Comparison of ENCODE assay signal across 35 cellular contexts in genomic region chr7:157862731-157863130, GRCh38.
"Had no signal": no experiment of that assay in that cellular context is flagged by ENCODE, and none has a peak within 500 bp of the region (broad histone marks: within the 10 kb centered on the region; RNA-seq: fewer than 3 reads in every experiment).

No MANE protein-coding gene starts in this region.

- H3K36me3 ChIP-seq: ascending aorta, cardiac muscle cell had no signal

- H3K4me1 Mint-ChIP-seq: activated B cell treated with CpG ODN at 0.5 μM for 24 hours; activated CD4-positive, alpha-beta T cell treated with anti-CD3 and anti-CD28 coated beads, Interleukin-2, amount 10 ng/mL, durations not matched to agents 24 days and 14 days; activated naive CD4-positive, alpha-beta T cell treated with anti-CD3 and anti-CD28 coated beads, Interleukin-2, amount 10 ng/mL, durations not matched to agents 7 days and 5 days; activated naive CD4-positive, alpha-beta T cell treated with anti-CD3 and anti-CD28 coated beads, Interleukin-2, amount 50 U/mL, for 24 hours; activated naive CD8-positive, alpha-beta T cell treated with anti-CD3 and anti-CD28 coated beads, Interleukin-2, amount 10 ng/mL, durations not matched to agents 7 days and 5 days; activated naive CD8-positive, alpha-beta T cell treated with anti-CD3 and anti-CD28 coated beads, Interleukin-2, amount 50 U/mL, for 24 hours; activated T-helper 17 cell treated with anti-CD3 and anti-CD28 coated beads, Interleukin-2, amount 50 U/mL, for 72 hours; central memory CD8-positive, alpha-beta T cell had no signal

- H3K9me3 ChIP-seq: ascending aorta had no signal

- H3K27ac Mint-ChIP-seq: activated B cell treated with CpG ODN at 0.5 μM for 24 hours; activated CD4-positive, alpha-beta memory T cell treated with anti-CD3 and anti-CD28 coated beads for 36 hours; activated CD4-positive, alpha-beta T cell treated with anti-CD3 and anti-CD28 coated beads, Interleukin-2, amount 10 ng/mL, durations not matched to agents 24 days and 14 days; activated CD8-positive, alpha-beta T cell treated with anti-CD3 and anti-CD28 coated beads for 36 hours; activated naive CD4-positive, alpha-beta T cell treated with anti-CD3 and anti-CD28 coated beads, Interleukin-2, amount 10 ng/mL, durations not matched to agents 7 days and 5 days; activated naive CD4-positive, alpha-beta T cell treated with anti-CD3 and anti-CD28 coated beads, Interleukin-2, amount 50 U/mL, for 24 hours; activated naive CD8-positive, alpha-beta T cell; activated naive CD8-positive, alpha-beta T cell treated with anti-CD3 and anti-CD28 coated beads, Interleukin-2, amount 10 ng/mL, durations not matched to agents 7 days and 5 days; activated naive CD8-positive, alpha-beta T cell treated with anti-CD3 and anti-CD28 coated beads, Interleukin-2, amount 50 U/mL, for 24 hours; activated T-cell treated with anti-CD3 and anti-CD28 coated beads, Interleukin-2, amount 50 U/mL, for 72 hours; activated T-helper 1 cell treated with anti-CD3 and anti-CD28 coated beads, Interleukin-12 subunit alpha, Interleukin-12 subunit beta, Interleukin-2, Interleukin-4 antibody, amounts not matched to agents 30 ng/mL and 10 ng/mL and 1 ng/mL, durations not matched to agents 14 hours and 24 hours and 36 hours; activated T-helper 17 cell treated with anti-CD3 and anti-CD28 coated beads, Interleukin-2, amount 50 U/mL, for 72 hours; T-helper 1 cell treated with Interleukin-12 subunit alpha and Interleukin-12 subunit beta and Interleukin-4 antibody, amounts not matched to agents 30 μg/mL and 1 μg/mL, for 36 hours; T-helper 2 cell treated with Interferon-gamma antibody and Interleukin-4, amounts not matched to agents 5 μg/mL and 100 μg/mL, for 36 hours had no signal

- H3K36me3 Mint-ChIP-seq: activated CD4-positive, alpha-beta memory T cell treated with anti-CD3 and anti-CD28 coated beads for 36 hours; activated naive CD4-positive, alpha-beta T cell treated with anti-CD3 and anti-CD28 coated beads, Interleukin-2, amount 10 ng/mL, durations not matched to agents 7 days and 5 days; activated naive CD4-positive, alpha-beta T cell treated with anti-CD3 and anti-CD28 coated beads, Interleukin-2, amount 50 U/mL, for 24 hours; activated naive CD8-positive, alpha-beta T cell; activated naive CD8-positive, alpha-beta T cell treated with anti-CD3 and anti-CD28 coated beads, Interleukin-2, amount 10 ng/mL, durations not matched to agents 7 days and 5 days had no signal

- DNase-seq: activated B cell treated with CpG ODN at 0.5 μM for 24 hours; activated CD4-positive, alpha-beta memory T cell treated with anti-CD3 and anti-CD28 coated beads for 36 hours; activated CD4-positive, alpha-beta T cell treated with anti-CD3 and anti-CD28 coated beads for 4 hours; activated CD4-positive, alpha-beta T cell treated with anti-CD3 and anti-CD28 coated beads, Interleukin-2, amount 10 ng/mL, durations not matched to agents 24 days and 14 days; activated CD4-positive, alpha-beta T cell treated with anti-CD3 and anti-CD28 coated beads, Interleukin-2, amount 50 U/mL, for 1 hour; activated CD4-positive, alpha-beta T cell treated with anti-CD3 and anti-CD28 coated beads, Interleukin-2, amount 50 U/mL, for 4 hours; activated CD4-positive, CD25-positive, alpha-beta regulatory T cell treated with anti-CD3 and anti-CD28 coated beads, Interleukin-2, amount 50 U/mL, for 72 hours; activated CD8-positive, alpha-beta memory T cell treated with anti-CD3 and anti-CD28 coated beads, Interleukin-2, amount 50 U/mL, for 4 hours; activated CD8-positive, alpha-beta T cell treated with anti-CD3 and anti-CD28 coated beads for 36 hours; activated effector memory CD4-positive, alpha-beta T cell treated with anti-CD3 and anti-CD28 coated beads, Interleukin-2, amount 50 U/mL, for 16 hours; activated naive CD4-positive, alpha-beta T cell treated with anti-CD3 and anti-CD28 coated beads, Interleukin-2, amount 10 ng/mL, durations not matched to agents 7 days and 5 days; activated naive CD4-positive, alpha-beta T cell treated with Interleukin-2 at 50 U/mL for 16 hours; activated naive CD8-positive, alpha-beta T cell treated with anti-CD3 and anti-CD28 coated beads, Interleukin-2, amount 10 ng/mL, durations not matched to agents 7 days and 5 days; activated naive CD8-positive, alpha-beta T cell treated with anti-CD3 and anti-CD28 coated beads, Interleukin-2, amount 50 U/mL, for 24 hours; activated T-cell treated with anti-CD3 and anti-CD28 coated beads for 4 hours; activated T-cell treated with anti-CD3 and anti-CD28 coated beads, Interleukin-2, amount 50 U/mL, for 1 hour; activated T-cell treated with anti-CD3 and anti-CD28 coated beads, Interleukin-2, amount 50 U/mL, for 4 hours; activated T-cell treated with anti-CD3 and anti-CD28 coated beads, Interleukin-2, amount 50 U/mL, for 72 hours; amygdala; anterior cingulate cortex; caudate nucleus; T-helper 1 cell; T-helper 2 cell; T-helper 9 cell had no signal

- H3K27me3 Mint-ChIP-seq: activated B cell treated with CpG ODN at 0.5 μM for 24 hours; activated CD4-positive, alpha-beta memory T cell treated with anti-CD3 and anti-CD28 coated beads for 36 hours; activated CD4-positive, alpha-beta T cell treated with anti-CD3 and anti-CD28 coated beads, Interleukin-2, amount 10 ng/mL, durations not matched to agents 24 days and 14 days; activated CD8-positive, alpha-beta T cell treated with anti-CD3 and anti-CD28 coated beads for 36 hours; activated naive CD4-positive, alpha-beta T cell treated with anti-CD3 and anti-CD28 coated beads, Interleukin-2, amount 10 ng/mL, durations not matched to agents 7 days and 5 days; activated naive CD4-positive, alpha-beta T cell treated with anti-CD3 and anti-CD28 coated beads, Interleukin-2, amount 50 U/mL, for 24 hours; activated naive CD8-positive, alpha-beta T cell; activated naive CD8-positive, alpha-beta T cell treated with anti-CD3 and anti-CD28 coated beads, Interleukin-2, amount 10 ng/mL, durations not matched to agents 7 days and 5 days; activated naive CD8-positive, alpha-beta T cell treated with anti-CD3 and anti-CD28 coated beads, Interleukin-2, amount 50 U/mL, for 24 hours; activated T-helper 17 cell treated with anti-CD3 and anti-CD28 coated beads, Interleukin-2, amount 50 U/mL, for 72 hours; brain had no signal

- H3K4me3 Mint-ChIP-seq: activated B cell treated with CpG ODN at 0.5 μM for 24 hours; activated CD4-positive, alpha-beta memory T cell treated with anti-CD3 and anti-CD28 coated beads for 36 hours; activated CD4-positive, alpha-beta T cell treated with anti-CD3 and anti-CD28 coated beads, Interleukin-2, amount 10 ng/mL, durations not matched to agents 24 days and 14 days; activated CD8-positive, alpha-beta T cell treated with anti-CD3 and anti-CD28 coated beads for 36 hours; activated naive CD4-positive, alpha-beta T cell treated with anti-CD3 and anti-CD28 coated beads, Interleukin-2, amount 10 ng/mL, durations not matched to agents 7 days and 5 days; activated naive CD4-positive, alpha-beta T cell treated with anti-CD3 and anti-CD28 coated beads, Interleukin-2, amount 50 U/mL, for 24 hours; activated naive CD8-positive, alpha-beta T cell; activated naive CD8-positive, alpha-beta T cell treated with anti-CD3 and anti-CD28 coated beads, Interleukin-2, amount 10 ng/mL, durations not matched to agents 7 days and 5 days; activated naive CD8-positive, alpha-beta T cell treated with anti-CD3 and anti-CD28 coated beads, Interleukin-2, amount 50 U/mL, for 24 hours; activated T-cell treated with anti-CD3 and anti-CD28 coated beads, Interleukin-2, amount 50 U/mL, for 4 hours; activated T-cell treated with anti-CD3 and anti-CD28 coated beads, Interleukin-2, amount 50 U/mL, for 72 hours; activated T-helper 1 cell treated with anti-CD3 and anti-CD28 coated beads, Interleukin-12 subunit alpha, Interleukin-12 subunit beta, Interleukin-2, Interleukin-4 antibody, amounts not matched to agents 30 ng/mL and 10 ng/mL and 1 ng/mL, durations not matched to agents 14 hours and 24 hours and 36 hours; activated T-helper 17 cell treated with anti-CD3 and anti-CD28 coated beads, Interleukin-2, amount 50 U/mL, for 72 hours; brain; central memory CD8-positive, alpha-beta T cell; T-helper 1 cell treated with Interleukin-12 subunit alpha and Interleukin-12 subunit beta and Interleukin-4 antibody, amounts not matched to agents 30 μg/mL and 1 μg/mL, for 36 hours; T-helper 2 cell treated with Interferon-gamma antibody and Interleukin-4, amounts not matched to agents 5 μg/mL and 100 μg/mL, for 36 hours had no signal

- H3K9me3 Mint-ChIP-seq: activated B cell treated with CpG ODN at 0.5 μM for 24 hours; activated CD4-positive, alpha-beta memory T cell treated with anti-CD3 and anti-CD28 coated beads for 36 hours; activated CD4-positive, alpha-beta T cell treated with anti-CD3 and anti-CD28 coated beads, Interleukin-2, amount 10 ng/mL, durations not matched to agents 24 days and 14 days; activated CD8-positive, alpha-beta T cell treated with anti-CD3 and anti-CD28 coated beads for 36 hours; activated naive CD4-positive, alpha-beta T cell treated with anti-CD3 and anti-CD28 coated beads, Interleukin-2, amount 50 U/mL, for 24 hours; activated naive CD8-positive, alpha-beta T cell treated with anti-CD3 and anti-CD28 coated beads, Interleukin-2, amount 10 ng/mL, durations not matched to agents 7 days and 5 days; activated naive CD8-positive, alpha-beta T cell treated with anti-CD3 and anti-CD28 coated beads, Interleukin-2, amount 50 U/mL, for 24 hours; activated T-cell treated with anti-CD3 and anti-CD28 coated beads, Interleukin-2, amount 50 U/mL, for 4 hours; activated T-cell treated with anti-CD3 and anti-CD28 coated beads, Interleukin-2, amount 50 U/mL, for 72 hours; activated T-helper 1 cell treated with anti-CD3 and anti-CD28 coated beads, Interleukin-12 subunit alpha, Interleukin-12 subunit beta, Interleukin-2, Interleukin-4 antibody, amounts not matched to agents 30 ng/mL and 10 ng/mL and 1 ng/mL, durations not matched to agents 14 hours and 24 hours and 36 hours; activated T-helper 17 cell treated with anti-CD3 and anti-CD28 coated beads, Interleukin-2, amount 50 U/mL, for 72 hours; central memory CD8-positive, alpha-beta T cell; T-helper 1 cell treated with Interleukin-12 subunit alpha and Interleukin-12 subunit beta and Interleukin-4 antibody, amounts not matched to agents 30 μg/mL and 1 μg/mL, for 36 hours; T-helper 2 cell treated with Interferon-gamma antibody and Interleukin-4, amounts not matched to agents 5 μg/mL and 100 μg/mL, for 36 hours had no signal

- H3K27me3 ChIP-seq: ascending aorta, cardiac muscle cell had no signal

- H3K27ac ChIP-seq: ascending aorta, cardiac muscle cell, VCaP had no signal

- H3K4me3 ChIP-seq: ascending aorta, cardiac muscle cell had no signal

- ATAC-seq: activated CD8-positive, alpha-beta T cell treated with anti-CD3 and anti-CD28 coated beads for 36 hours; activated naive CD8-positive, alpha-beta T cell treated with anti-CD3 and anti-CD28 coated beads, Interleukin-2, amount 50 U/mL, for 24 hours; activated T-cell treated with anti-CD3 and anti-CD28 coated beads, Interleukin-2, amount 50 U/mL, for 4 hours; activated T-cell treated with anti-CD3 and anti-CD28 coated beads, Interleukin-2, amount 50 U/mL, for 72 hours; activated T-helper 17 cell treated with anti-CD3 and anti-CD28 coated beads, Interleukin-2, amount 50 U/mL, for 72 hours had no signal

- H3K4me1 ChIP-seq: ascending aorta had no signal
